Comparison of ENCODE assay signal across 9 cellular contexts in genomic region chr4:38678078-38678477, GRCh38. TPM values are rescaled to one million over a fixed set of nuclear protein-coding genes. Genes with fewer than 3 reads are reported as not detected.
DNase-seq lines count a peak whose midpoint lies in the region; ATAC-seq, FAIRE-seq and TF ChIP-seq lines count a peak whose summit lies in the region.
"Had no signal": no experiment of that assay in that cellular context is flagged by ENCODE, and none has a peak within 500 bp of the region (broad histone marks: within the 10 kb centered on the region; RNA-seq: fewer than 3 reads in every experiment).

No MANE protein-coding gene starts in this region.

- no peak overlapping the region for H3K4me3 ChIP-seq in SJSA1
- no peak overlapping the region for H3K4me3 ChIP-seq in fibroblast of villous mesenchyme (ENCODE audit: low read depth, low read length)

- no peaks in the 10 kb centered on the region for H3K9me3 ChIP-seq in SJSA1 (replicated peaks)

- DNase-seq in AG20443 (ENCODE audit: low spot score) (peak; percentile 81), SJSA1 (ENCODE audit: low read depth in 1 of 2, low spot score in 2 of 2) (peak; percentile 51 to 58), fibroblast of villous mesenchyme (ENCODE audit: low read depth) (peak; percentile 96), pons (ENCODE audit: low spot score) (peak; percentile 90), NCI-H2196 (lab: John Stamatoyannopoulos, UW; ENCODE audit: unreplicated experiment) (no peak), urothelium cell line (ENCODE audit: low spot score) (no peak), mesenteric fat pad (ENCODE audit: low spot score) (no peak)
- DNase-seq: activated naive CD8-positive, alpha-beta T cell treated with anti-CD3 and anti-CD28 coated beads, Interleukin-2, amount 10 ng/mL, durations not matched to agents 7 days and 5 days had no signal

- H3K27ac ChIP-seq in SJSA1, result peak overlapping the region; percentile 35

- no peak for TF ChIP-seq CTCF in fibroblast of villous mesenchyme (IDR thresholded peaks at IDR 0.05; ENCODE audit: insufficient read depth, low read depth, low read length)

- peaks cover 12% of the 10 kb centered on the region for H3K36me3 ChIP-seq in SJSA1

- FAIRE-seq in urothelium cell line (lab: Jason Lieb, UNC), result no peak

- H3K4me1 ChIP-seq in SJSA1 (replicated peaks), result peaks cover 46% of the 10 kb centered on the region

- no peaks in the 10 kb centered on the region for H3K27me3 ChIP-seq in SJSA1 (replicated peaks)

- no peak for ATAC-seq in HG03139 (IDR thresholded peaks at IDR 0.05; ENCODE audit: unreplicated experiment)

RNA-seq across cellular contexts. Expression of gene KLF3, which starts 14.1 kb away (rescaled TPM):
- total RNA-seq in SJSA1 (2014; rRNA removed; shearing (Covaris generic)), result 4.1 and 8.3 TPM in 2 replicates
- total RNA-seq in fibroblast of villous mesenchyme (22.2 and 24.2 TPM in 2 replicates), mesenteric fat pad (41.9 TPM)

Comparison
In these comparisons a context has a peak if more than half of its experiments do, and no peak if none do; other contexts are left out.
1. DNase-seq: peak in AG20443 (single experiment), SJSA1 (2 of 2), fibroblast of villous mesenchyme (single experiment) and pons (single experiment); none in NCI-H2196 (single experiment), urothelium cell line (single experiment) and mesenteric fat pad (single experiment).